Comparison of ENCODE assay signal across 8 cellular contexts in genomic region chr1:151346769-151347522, GRCh38. TPM values are rescaled to one million over a fixed set of nuclear protein-coding genes. Genes with fewer than 3 reads are reported as not detected.
DNase-seq lines count a peak whose midpoint lies in the region; ATAC-seq and TF ChIP-seq lines count a peak whose summit lies in the region.

Gene RFX5, minus strand, starts transcription at chr1:151347252. Its CDS starts 932 bp downstream, at chr1:151346320.

- peak within 1 kb of the TSS; percentile 62 for H2AFZ ChIP-seq in ACC112 (ENCODE audit: low read length, unreplicated experiment)

- peak within 1 kb of the TSS; percentile 89 to 94 (median 89) for H3K9ac ChIP-seq in skeletal muscle tissue (ENCODE audit: low read depth in 1 of 3, low read length in 3 of 3)

- peak within 1 kb of the TSS; percentile 87 for H3K27ac ChIP-seq in ACC112 (ENCODE audit: low read depth, low read length)
- peak within 1 kb of the TSS; percentile 88 for H3K27ac ChIP-seq in VCaP
- H3K27ac ChIP-seq in breast epithelium: peak within 1 kb of the TSS; percentile 91 to 93
- peak within 1 kb of the TSS; percentile 95 for H3K27ac ChIP-seq in skeletal muscle tissue (ENCODE audit: low read depth, low read length)

- peaks cover 12% of the 10 kb centered on the region for H3K79me2 ChIP-seq in ACC112 (ENCODE audit: control insufficient read depth, insufficient read depth, low read length, unreplicated experiment)

- H3K9me3 ChIP-seq in breast epithelium (peaks cover 0 to under 1% of the 10 kb centered on the region in 2 donors), iPS-18c (ENCODE audit: control insufficient read depth, insufficient read depth, low read length) (peaks cover 2% of the 10 kb centered on the region), skeletal muscle tissue (ENCODE audit: control insufficient read depth in 3 of 3, low read length in 3 of 3) (no peaks in the 10 kb centered on the region)

- TF ChIP-seq CTCF in VCaP (conservative IDR thresholded peaks at IDR 0.05): no peak
- TF ChIP-seq CTCF in breast epithelium (IDR thresholded peaks at IDR 0.05): no peak

- H3K36me3 ChIP-seq in ACC112 (ENCODE audit: insufficient read depth, low read length): no peaks in the 10 kb centered on the region
- no peaks in the 10 kb centered on the region for H3K36me3 ChIP-seq in breast epithelium
- H3K36me3 ChIP-seq in skeletal muscle tissue (ENCODE audit: control insufficient read depth in 3 of 3, insufficient read depth in 3 of 3, low read length in 3 of 3): peaks cover 32 to 35% (median 34%) of the 10 kb centered on the region in 3 donors

- H3K4me3 ChIP-seq in ACC112 (ENCODE audit: low read depth, low read length) (peak within 1 kb of the TSS; percentile 89), breast epithelium (peak within 1 kb of the TSS; percentile 68 to 70 (median 69)), iPS-18c (ENCODE audit: insufficient read depth, low read depth, low read length) (peak within 1 kb of the TSS; percentile 74), skeletal muscle tissue (ENCODE audit: low read length in 3 of 3) (peak within 1 kb of the TSS; percentile 93 to 96 (median 94))

- intact Hi-C loops in breast epithelium (cut with DNase I; ENCODE audit: low total_unique reads): no loop called here

- H3K4me1 ChIP-seq in ACC112 (ENCODE audit: control insufficient read depth, insufficient read depth, low read length, unreplicated experiment): peaks cover 13% of the 10 kb centered on the region
- no peaks in the 10 kb centered on the region for H3K4me1 ChIP-seq in breast epithelium
- peaks cover 9 to 15% (median 14%) of the 10 kb centered on the region in 3 donors for H3K4me1 ChIP-seq in skeletal muscle tissue (ENCODE audit: control insufficient read depth in 3 of 3, insufficient read depth in 3 of 3, low read length in 3 of 3)

- peak; percentile 97 for DNase-seq in NCI-H2196 treated with DMSO at 0.1 percent for 48 hours (lab: John Stamatoyannopoulos, UW; ENCODE audit: unreplicated experiment)
- peak; percentile 91 to 94 for DNase-seq in breast epithelium (ENCODE audit: low spot score in 2 of 2)

- TF ChIP-seq POLR2A in breast epithelium (IDR thresholded peaks at IDR 0.05): peak; percentile 21

- H3K27me3 ChIP-seq in ACC112 (ENCODE audit: insufficient read depth, low read length) (no peaks in the 10 kb centered on the region), breast epithelium (no peaks in the 10 kb centered on the region), skeletal muscle tissue (ENCODE audit: control insufficient read depth in 3 of 3, insufficient read depth in 3 of 3, low read length in 3 of 3) (no peaks in the 10 kb centered on the region)

- ATAC-seq in GM18870 (IDR thresholded peaks at IDR 0.05; ENCODE audit: unreplicated experiment) (peak; percentile 92), HG03135 (IDR thresholded peaks at IDR 0.05; ENCODE audit: unreplicated experiment) (peak; percentile 92)

RNA-seq across cellular contexts. Expression of gene RFX5, which starts in this region (rescaled TPM):
- total RNA-seq in breast epithelium (10 to 100 TPM; 17.9 to 34.5 (median 25.9) TPM), skeletal muscle tissue (24.0 TPM)

Comparison
In these comparisons a context has a peak if more than half of its experiments do, and no peak if none do; other contexts are left out.
1. Peak in every context shown above with its lines: DNase-seq, ATAC-seq, H3K4me3 ChIP-seq and H3K27ac ChIP-seq.